25 cellular contexts compared by ENCODE assay signal in genomic region chr11:76085321-76085720, GRCh38.
"Had no signal": no experiment of that assay in that cellular context is flagged by ENCODE, and none has a peak within 500 bp of the region (broad histone marks: within the 10 kb centered on the region; RNA-seq: fewer than 3 reads in every experiment).

No MANE protein-coding gene starts in this region.

- H3K27ac ChIP-seq: esophagus squamous epithelium, hepatocyte, pancreas, psoas muscle, right lobe of liver, tibial artery, upper lobe of right lung, vagina had no signal

- ATAC-seq: effector memory CD8-positive, alpha-beta T cell; gastroesophageal sphincter; left cardiac atrium; left ventricle myocardium superior; naive thymus-derived CD4-positive, alpha-beta T cell; pancreas; psoas muscle; right lobe of liver; upper lobe of right lung had no signal

- H3K4me3 Mint-ChIP-seq: central memory CD8-positive, alpha-beta T cell; effector memory CD8-positive, alpha-beta T cell; naive thymus-derived CD4-positive, alpha-beta T cell; nephron progenitor cell had no signal

- H3K4me3 ChIP-seq: esophagus squamous epithelium, gastroesophageal sphincter, hepatocyte, lung, pancreas, psoas muscle, right lobe of liver, tibial artery, upper lobe of right lung, vagina had no signal

- H3K27me3 Mint-ChIP-seq: central memory CD8-positive, alpha-beta T cell; effector memory CD8-positive, alpha-beta T cell; naive thymus-derived CD4-positive, alpha-beta T cell had no signal

- H3K4me1 ChIP-seq: esophagus squamous epithelium, pancreas, right lobe of liver had no signal

- DNase-seq: effector memory CD8-positive, alpha-beta T cell; esophagus squamous epithelium; foreskin fibroblast; glutamatergic neuron; kidney; left cardiac atrium; left ventricle myocardium superior; mesenchymal stem cell; naive thymus-derived CD4-positive, alpha-beta T cell; nephron progenitor cell; occipital lobe; pancreas; psoas muscle; retina; right lobe of liver; stimulated activated CD4-positive, alpha-beta T cell treated with anti-CD3 and anti-CD28 coated beads, Interleukin-2, amount 100 ng/mL, for 24 hours; stimulated activated CD4-positive, alpha-beta T cell treated with anti-CD3 and anti-CD28 coated beads, Interleukin-4, amount 100 ng/mL, for 4 hours; stimulated activated naive CD4-positive, alpha-beta T cell; tibial artery; upper lobe of right lung had no signal

- H3K9me3 ChIP-seq: esophagus squamous epithelium, gastroesophageal sphincter, pancreas, psoas muscle, right lobe of liver, upper lobe of right lung, vagina had no signal

- H3K36me3 ChIP-seq: gastroesophageal sphincter, pancreas, right lobe of liver, upper lobe of right lung, vagina had no signal

- H3K27me3 ChIP-seq: esophagus squamous epithelium, gastroesophageal sphincter, hepatocyte, pancreas, right lobe of liver, tibial artery, upper lobe of right lung, vagina had no signal
